In the genomic region with DNA sequence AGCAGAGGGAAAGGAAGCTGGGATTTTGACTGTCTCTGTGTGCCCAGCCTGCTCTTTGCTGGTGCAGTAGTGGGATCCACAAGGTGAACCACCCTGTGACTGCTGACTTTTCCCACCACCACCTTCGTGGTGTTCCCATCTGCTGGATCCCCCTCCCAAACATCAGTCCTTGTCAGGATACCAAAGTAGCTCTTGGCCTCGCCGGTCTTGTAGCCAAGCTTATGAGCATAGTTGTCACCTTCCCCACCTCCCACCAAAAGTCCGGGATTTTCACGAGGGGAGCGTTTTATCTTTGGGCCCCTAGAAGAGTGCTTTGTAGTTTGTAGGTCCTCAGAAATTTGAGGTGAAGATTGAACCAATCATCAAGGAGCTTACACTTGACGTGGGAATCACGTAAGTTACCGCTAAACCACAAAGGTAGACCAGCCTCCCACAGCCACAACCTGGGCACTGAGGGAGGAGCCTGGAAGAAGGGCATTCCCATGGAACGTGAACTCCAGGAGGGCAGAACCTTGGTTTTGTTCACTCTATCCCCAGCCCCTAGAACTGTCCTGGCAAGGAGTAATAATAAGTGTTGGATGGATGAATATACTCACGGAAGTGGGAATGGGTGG, we compare ENCODE assay signal across 8 cellular contexts. TPM values are rescaled to one million over a fixed set of nuclear protein-coding genes. Genes with fewer than 3 reads are reported as not detected.
A peak's percentile ranks its signal among the peaks of the same experiment; 100 is the strongest.
DNase-seq lines count a peak whose midpoint lies in the region; ATAC-seq and TF ChIP-seq lines count a peak whose summit lies in the region.

No MANE protein-coding gene starts in this region.

- H3K4me3 Mint-ChIP-seq in IgD-negative memory B cell, result peak overlapping the region; percentile 85 to 93 (median 90)
- H3K4me3 Mint-ChIP-seq in brain, result peak overlapping the region; percentile 73 to 87 (median 80)
- H3K4me3 Mint-ChIP-seq in naive thymus-derived CD8-positive, alpha-beta T cell, result peak overlapping the region; percentile 71 to 97 (median 90)

- no peaks in the 10 kb centered on the region for H3K27me3 ChIP-seq in BLaER1

- H3K36me3 ChIP-seq in BLaER1, result peaks cover 32% of the 10 kb centered on the region

- no peak overlapping the region for H3K27ac ChIP-seq in BLaER1

- peak in 4 of 10 donors; percentile 14 to 42 (median 33) for DNase-seq in naive thymus-derived CD8-positive, alpha-beta T cell
- DNase-seq in HPDE6-E6E7 (ENCODE audit: extremely low spot score), result no peak
- no peak for DNase-seq in NCI-H187 (lab: John Stamatoyannopoulos, UW)

- POLR2A ChIA-PET in naive thymus-derived CD8-positive, alpha-beta T cell (lab: Charles Lee), result interaction anchor here (1.0 to 5.9 kb wide), 5 partner anchors 10 to 280 kb away, joined by 3 to 91 read pairs (median 31); a partner anchor contains a TSS

- H3K4me1 Mint-ChIP-seq in IgD-negative memory B cell, result peaks cover 26 to 36% (median 28%) of the 10 kb centered on the region in 3 donors
- H3K4me1 Mint-ChIP-seq in brain, result peaks cover 45% of the 10 kb centered on the region
- H3K4me1 Mint-ChIP-seq in naive thymus-derived CD8-positive, alpha-beta T cell, result peaks cover 30 to 72% (median 57%) of the 10 kb centered on the region in 4 donors

- H3K4me1 ChIP-seq in BLaER1, result peaks cover 43% of the 10 kb centered on the region

- H3K4me3 ChIP-seq in BLaER1, result peak overlapping the region; percentile 91

- H3K9me3 Mint-ChIP-seq in IgD-negative memory B cell (no peaks in the 10 kb centered on the region), brain (peaks cover 0 to 2% (median 0%) of the 10 kb centered on the region in 5 experiments)
- no peaks in the 10 kb centered on the region for H3K9me3 Mint-ChIP-seq in naive thymus-derived CD8-positive, alpha-beta T cell

- H3K4me2 ChIP-seq in BLaER1, result peak overlapping the region; percentile 89

- TF ChIP-seq CTCF in brain (conservative IDR thresholded peaks at IDR 0.05), result no peak

- H3K27me3 Mint-ChIP-seq in IgD-negative memory B cell (no peaks in the 10 kb centered on the region), brain (no peaks in the 10 kb centered on the region)
- no peaks in the 10 kb centered on the region for H3K27me3 Mint-ChIP-seq in naive thymus-derived CD8-positive, alpha-beta T cell

- no peaks in the 10 kb centered on the region for H3K9me3 ChIP-seq in BLaER1

- peak overlapping the region; percentile 89; the same call in 1 of the 2 replicates for H3K9ac ChIP-seq in BLaER1

- H3K27ac Mint-ChIP-seq in IgD-negative memory B cell (peak overlapping the region; percentile 90 to 94 (median 91)), brain (peak overlapping the region in 2 of 5 experiments; percentile 21 to 48)
- peak overlapping the region; percentile 25 to 95 (median 92) for H3K27ac Mint-ChIP-seq in naive thymus-derived CD8-positive, alpha-beta T cell

- ATAC-seq in naive thymus-derived CD8-positive, alpha-beta T cell, result no peak
- no peak for ATAC-seq in HG03520 (IDR thresholded peaks at IDR 0.05; ENCODE audit: unreplicated experiment)
- no peak for ATAC-seq in HG02852 (IDR thresholded peaks at IDR 0.05; ENCODE audit: unreplicated experiment)

- peaks cover 22% of the 10 kb centered on the region for H4K20me1 ChIP-seq in BLaER1

- H3K36me3 Mint-ChIP-seq in IgD-negative memory B cell (peaks cover 2% of the 10 kb centered on the region), brain (no peaks in the 10 kb centered on the region)
- H3K36me3 Mint-ChIP-seq in naive thymus-derived CD8-positive, alpha-beta T cell, result peaks cover 0 to 9% (median 2%) of the 10 kb centered on the region in 3 donors

RNA-seq across cellular contexts. Expression of a gene that starts 0.9 kb away (rescaled TPM):
- 100 TPM for polyA plus RNA-seq in IgD-negative memory B cell
- 48.3 TPM for polyA plus RNA-seq in brain (ENCODE audit: insufficient read depth, low read depth, low replicate concordance)
- total RNA-seq in naive thymus-derived CD8-positive, alpha-beta T cell, result 10 to 100 TPM; 37.4 to 39.7 TPM
- polyA plus RNA-seq in naive thymus-derived CD8-positive, alpha-beta T cell, result 10 to 100 TPM; 84.5 to 95.7 (median 85.3) TPM

RNA-seq across cellular contexts. Expression of a gene that starts 36.7 kb away (rescaled TPM):
- polyA plus RNA-seq in IgD-negative memory B cell (not detected), brain (ENCODE audit: insufficient read depth, low read depth, low replicate concordance) (10.5 TPM)
- total RNA-seq in naive thymus-derived CD8-positive, alpha-beta T cell, result 1 to 10 TPM; 2.9 to 5.0 TPM
- under 1 TPM in 1 of 3 donors, not detected in 2; 0.09 TPM for polyA plus RNA-seq in naive thymus-derived CD8-positive, alpha-beta T cell

Comparison
In these comparisons a context has a peak if more than half of its experiments do, and no peak if none do; other contexts are left out.
1. RNA of a gene that starts 36.7 kb away (polyA plus RNA-seq): 10.5 TPM in brain (single experiment); 0.09 TPM in naive thymus-derived CD8-positive, alpha-beta T cell and not detected in IgD-negative memory B cell (single experiment); every median in the first group is over 10 times any median in the second.
2. Peak in every context shown above with its lines, with median percentiles within 50 percentile points of each other: H3K4me3 Mint-ChIP-seq.